11 cellular contexts compared by ENCODE assay signal in genomic region chr6:66897576-66897975, GRCh38.
DNase-seq lines count a peak whose midpoint lies in the region; TF ChIP-seq lines count a peak whose summit lies in the region.
"Had no signal": no experiment of that assay in that cellular context is flagged by ENCODE, and none has a peak within 500 bp of the region (broad histone marks: within the 10 kb centered on the region; RNA-seq: fewer than 3 reads in every experiment).

No MANE protein-coding gene starts in this region.

- intact Hi-C loops in posterior cingulate gyrus (cut with DNase I), result no loop called here
- intact Hi-C loops in Calu3 (cut with micrococcal nuclease; ENCODE audit: unreplicated experiment), result no loop called here

- H3K9me3 Mint-ChIP-seq in Calu3 (ENCODE audit: low read depth, unreplicated experiment), result peaks cover 16% of the 10 kb centered on the region
- H3K9me3 Mint-ChIP-seq: activated T-helper 17 cell treated with anti-CD3 and anti-CD28 coated beads, Interleukin-2, amount 50 U/mL, for 72 hours had no signal

- CTCF ChIA-PET in Calu3 (lab: Charles Lee), result no interaction called here

- no TSS peak for BruUV-seq in Calu3 (replicated peaks; lab: Mats Ljungman, UMichigan)

- H3K27me3 Mint-ChIP-seq in Calu3 (ENCODE audit: unreplicated experiment), result no peaks in the 10 kb centered on the region
- H3K27me3 Mint-ChIP-seq: activated T-helper 17 cell treated with anti-CD3 and anti-CD28 coated beads, Interleukin-2, amount 50 U/mL, for 72 hours; CD4-positive, alpha-beta memory T cell had no signal

- H3K27ac Mint-ChIP-seq in Calu3 (ENCODE audit: unreplicated experiment), result no peak overlapping the region
- H3K27ac Mint-ChIP-seq: activated T-helper 17 cell treated with anti-CD3 and anti-CD28 coated beads, Interleukin-2, amount 50 U/mL, for 72 hours; CD4-positive, alpha-beta memory T cell had no signal

- DNase-seq in AML-193 (lab: John Stamatoyannopoulos, UW) (peak; percentile 86 to 88), HS-27A (ENCODE audit: low read depth) (peak; percentile 0), RKO (ENCODE audit: low spot score) (peak; percentile 39), fibroblast of the conjunctiva (ENCODE audit: low read depth) (peak; percentile 1), posterior cingulate gyrus (no peak), activated gamma-delta T cell (lab: John Stamatoyannopoulos, UW) (no peak), Calu3 (no peak)
- DNase-seq in stimulated activated CD8-positive, alpha-beta memory T cell treated with anti-CD3 and anti-CD28 coated beads, Interleukin-4, amount 100 ng/mL, for 48 hours, result no peak
- DNase-seq: head of caudate nucleus had no signal

- no peaks in the 10 kb centered on the region for H3K4me1 Mint-ChIP-seq in Calu3 (ENCODE audit: low read depth, unreplicated experiment)
- H3K4me1 Mint-ChIP-seq: activated T-helper 17 cell treated with anti-CD3 and anti-CD28 coated beads, Interleukin-2, amount 50 U/mL, for 72 hours; CD4-positive, alpha-beta memory T cell had no signal

- no peak for TF ChIP-seq CTCF in Calu3 (IDR thresholded peaks at IDR 0.05; ENCODE audit: unreplicated experiment)

- H3K4me3 Mint-ChIP-seq in Calu3 (ENCODE audit: low read depth, unreplicated experiment), result no peak overlapping the region
- H3K4me3 Mint-ChIP-seq: activated T-helper 17 cell treated with anti-CD3 and anti-CD28 coated beads, Interleukin-2, amount 50 U/mL, for 72 hours; CD4-positive, alpha-beta memory T cell had no signal

- H3K36me3 Mint-ChIP-seq in Calu3 (ENCODE audit: insufficient read depth, unreplicated experiment), result no peaks in the 10 kb centered on the region
- H3K36me3 Mint-ChIP-seq: CD4-positive, alpha-beta memory T cell had no signal

Comparison
In these comparisons a context has a peak if more than half of its experiments do, and no peak if none do; other contexts are left out.
1. DNase-seq: peak in AML-193 (2 of 2), HS-27A (single experiment), RKO (single experiment) and fibroblast of the conjunctiva (single experiment); none in stimulated activated CD8-positive, alpha-beta memory T cell treated with anti-CD3 and anti-CD28 coated beads, Interleukin-4, amount 100 ng/mL, for 48 hours (single experiment), posterior cingulate gyrus (0 of 10), activated gamma-delta T cell (single experiment) and Calu3 (single experiment).